ENCODE assay signal across 8 cellular contexts in genomic region chr6:41734666-41735426, GRCh38. TPM values are rescaled to one million over a fixed set of nuclear protein-coding genes. Genes with fewer than 3 reads are reported as not detected.
DNase-seq lines count a peak whose midpoint lies in the region; ATAC-seq and TF ChIP-seq lines count a peak whose summit lies in the region.

No MANE protein-coding gene starts in this region.

- TF ChIP-seq CTCF in DOHH2 (IDR thresholded peaks at IDR 0.05; ENCODE audit: low read depth, low read length, poor library complexity, severe bottlenecking) (no peak), LNCaP clone FGC (IDR thresholded peaks at IDR 0.05; ENCODE audit: control insufficient read depth, extremely low read depth, insufficient read depth) (no peak), SU-DHL-6 (IDR thresholded peaks at IDR 0.05; ENCODE audit: insufficient read depth, low read length, poor library complexity, severe bottlenecking) (no peak), parathyroid adenoma (IDR thresholded peaks at IDR 0.05) (no peak), tibial artery (IDR thresholded peaks at IDR 0.05) (no peak)

- DNase-seq in LNCaP clone FGC (ENCODE audit: low read depth): no peak
- peak; percentile 95 for DNase-seq in cardiac septum (ENCODE audit: low spot score)
- DNase-seq in tibial artery: peak; percentile 81 to 90

- no peaks in the 10 kb centered on the region for H3K27me3 ChIP-seq in DOHH2 (ENCODE audit: control insufficient read depth, low read length)
- H3K27me3 ChIP-seq in SU-DHL-6 (ENCODE audit: low read length): no peaks in the 10 kb centered on the region
- H3K27me3 ChIP-seq in parathyroid adenoma (ENCODE audit: control insufficient read depth, insufficient read depth, low read length): no peaks in the 10 kb centered on the region
- H3K27me3 ChIP-seq in tibial artery: peaks cover 0 to 2% of the 10 kb centered on the region in 2 donors

- ATAC-seq in GM21723 (IDR thresholded peaks at IDR 0.05; ENCODE audit: unreplicated experiment): peak; percentile 27

- peak overlapping the region; percentile 94 for H3K27ac ChIP-seq in DOHH2 (ENCODE audit: low read depth, low read length)
- peak overlapping the region; percentile 93 for H3K27ac ChIP-seq in SU-DHL-6 (ENCODE audit: low read depth, low read length)
- H3K27ac ChIP-seq in adipose tissue (ENCODE audit: low read depth, low read length): peak overlapping the region; percentile 89
- H3K27ac ChIP-seq in parathyroid adenoma: peak overlapping the region; percentile 90
- H3K27ac ChIP-seq in tibial artery: peak overlapping the region; percentile 94

- H3K9me3 ChIP-seq in DOHH2 (ENCODE audit: control insufficient read depth, insufficient read depth, low read length) (no peaks in the 10 kb centered on the region), SU-DHL-6 (ENCODE audit: insufficient read depth, low read length) (no peaks in the 10 kb centered on the region), parathyroid adenoma (ENCODE audit: control insufficient read depth, low read length) (no peaks in the 10 kb centered on the region), tibial artery (no peaks in the 10 kb centered on the region)

- H3K4me2 ChIP-seq in DOHH2 (ENCODE audit: low read length) (peak overlapping the region; percentile 98), SU-DHL-6 (ENCODE audit: low read depth, low read length, poor library complexity, severe bottlenecking) (peak overlapping the region; percentile 74), parathyroid adenoma (ENCODE audit: low read length) (peak overlapping the region; percentile 65)

- H3K4me3 ChIP-seq in DOHH2 (ENCODE audit: low read length): peak overlapping the region; percentile 96
- peak overlapping the region; percentile 61 for H3K4me3 ChIP-seq in LNCaP clone FGC (ENCODE audit: low read depth, low read length)
- peak overlapping the region; percentile 61 for H3K4me3 ChIP-seq in SU-DHL-6 (ENCODE audit: insufficient read depth, low read length, poor library complexity, severe bottlenecking)
- peak overlapping the region; percentile 71 for H3K4me3 ChIP-seq in parathyroid adenoma (ENCODE audit: low read depth, low read length)
- H3K4me3 ChIP-seq in tibial artery: peak overlapping the region; percentile 81 to 85

- H3K9ac ChIP-seq in SU-DHL-6 (ENCODE audit: low read length) (peak overlapping the region; percentile 78), parathyroid adenoma (peak overlapping the region; percentile 15)

- intact Hi-C loops in cardiac septum (cut with DNase I): loop anchor here (1.0 to 5.0 kb wide), 2 partner anchors 29 to 42 kb away; partner anchors contain the start of gene FRS3
- intact Hi-C loops in tibial artery (cut with DNase I; ENCODE audit: low total_unique reads): loop anchor here (2.0 kb wide), 1 partner anchor 28 kb away; no protein-coding TSS in a partner anchor

- no peaks in the 10 kb centered on the region for H3K9me2 ChIP-seq in DOHH2 (replicated peaks; ENCODE audit: control insufficient read depth, low read length)
- H3K9me2 ChIP-seq in SU-DHL-6 (replicated peaks; ENCODE audit: insufficient read depth, low read length): no peaks in the 10 kb centered on the region

- H3K36me3 ChIP-seq in DOHH2 (ENCODE audit: control insufficient read depth, low read length): peaks cover 29% of the 10 kb centered on the region
- no peaks in the 10 kb centered on the region for H3K36me3 ChIP-seq in SU-DHL-6 (ENCODE audit: low read length)
- no peaks in the 10 kb centered on the region for H3K36me3 ChIP-seq in parathyroid adenoma (ENCODE audit: control insufficient read depth, insufficient read depth, low read length)
- H3K36me3 ChIP-seq in tibial artery: no peaks in the 10 kb centered on the region

- H2AFZ ChIP-seq in SU-DHL-6 (ENCODE audit: low read depth, low read length, severe bottlenecking): peak overlapping the region; percentile 27
- peak overlapping the region; percentile 92 for H2AFZ ChIP-seq in parathyroid adenoma

- peaks cover 42% of the 10 kb centered on the region for H3K79me2 ChIP-seq in DOHH2 (ENCODE audit: control insufficient read depth, low read length)
- H3K79me2 ChIP-seq in SU-DHL-6 (ENCODE audit: insufficient read depth, low read length): peaks cover 37% of the 10 kb centered on the region
- H3K79me2 ChIP-seq in parathyroid adenoma: peaks cover 24% of the 10 kb centered on the region

- H3K4me1 ChIP-seq in DOHH2 (ENCODE audit: control insufficient read depth, low read length) (peaks cover 49% of the 10 kb centered on the region), parathyroid adenoma (peaks cover 17% of the 10 kb centered on the region), tibial artery (peaks cover 6 to 42% (median 17%) of the 10 kb centered on the region in 4 donors)

- 0 to 1% (median 0%) methylated on average over 52 to 76 of the region's 76 CpGs for WGBS in adipose tissue, 3 donors

- H4K20me1 ChIP-seq in DOHH2 (ENCODE audit: control insufficient read depth, insufficient read depth, low read depth, low read length) (no peaks in the 10 kb centered on the region), SU-DHL-6 (ENCODE audit: low read depth, low read length) (no peaks in the 10 kb centered on the region)

- H3F3A ChIP-seq in DOHH2 (ENCODE audit: control insufficient read depth, insufficient read depth) (no peaks in the 10 kb centered on the region; the same call in 1 of the 2 replicates), SU-DHL-6 (ENCODE audit: insufficient read depth) (peaks cover 21% of the 10 kb centered on the region)

RNA-seq across cellular contexts. Expression of gene TFEB, which starts 0.6 kb away (rescaled TPM):
- polyA plus RNA-seq in adipose tissue: 10 to 100 TPM; 10.1 to 18.1 (median 13.9) TPM
- 45.6 TPM for total RNA-seq in cardiac septum

RNA-seq across cellular contexts. Expression of gene PGC, which starts 12.4 kb away (rescaled TPM):
- polyA plus RNA-seq in adipose tissue: 1,000 to 10,000 TPM in 1 of 3 donors, 100 to 1,000 TPM in 1, 1 to 10 TPM in 1; 7.5 to 1,282 (median 263) TPM
- total RNA-seq in cardiac septum: not detected

RNA-seq across cellular contexts. Expression of gene FRS3, which starts 44.9 kb away (rescaled TPM):
- 1 to 10 TPM; 2.7 to 6.9 (median 3.3) TPM for polyA plus RNA-seq in adipose tissue
- 5.7 TPM for total RNA-seq in cardiac septum

RNA-seq across cellular contexts. Expression of gene PRICKLE4, which starts 45.7 kb away (rescaled TPM):
- polyA plus RNA-seq in adipose tissue: 1 to 10 TPM; 1.4 to 4.5 (median 3.1) TPM
- total RNA-seq in cardiac septum: 1.7 TPM

RNA-seq across cellular contexts. Expression of gene TOMM6, which starts 52.6 kb away (rescaled TPM):
- polyA plus RNA-seq in adipose tissue: 100 to 1,000 TPM; 160 to 342 (median 246) TPM
- 127 TPM for total RNA-seq in cardiac septum
